In genomic region chr7:12674861-12675260, GRCh38 we compare ENCODE assay signal across 8 cellular contexts. TPM values are rescaled to one million over a fixed set of nuclear protein-coding genes. Genes with fewer than 3 reads are reported as not detected.
DNase-seq lines count a peak whose midpoint lies in the region; ATAC-seq and TF ChIP-seq lines count a peak whose summit lies in the region.

No MANE protein-coding gene starts in this region.

- H3K27ac ChIP-seq in Peyer's patch: no peak overlapping the region
- no peak overlapping the region for H3K27ac ChIP-seq in dorsolateral prefrontal cortex

- peak; percentile 24 for DNase-seq in activated CD8-positive, alpha-beta memory T cell treated with anti-CD3 and anti-CD28 coated beads, Interleukin-2, amount 50 U/mL, for 4 hours
- DNase-seq in activated CD8-positive, alpha-beta memory T cell treated with anti-CD3 and anti-CD28 coated beads for 24 hours: no peak
- DNase-seq in Peyer's patch (peak in 1 of 3 donors; percentile 54), dorsolateral prefrontal cortex (no peak), omental fat pad (ENCODE audit: low spot score) (no peak)

- intact Hi-C loops in dorsolateral prefrontal cortex (cut with DNase I): no loop called here

- H3K9me3 ChIP-seq in Peyer's patch: no peaks in the 10 kb centered on the region

- H3K4me3 ChIP-seq in Peyer's patch (no peak overlapping the region), dorsolateral prefrontal cortex (no peak overlapping the region)

- H3K4me1 ChIP-seq in Peyer's patch: no peaks in the 10 kb centered on the region

- no peaks in the 10 kb centered on the region for H3K36me3 ChIP-seq in Peyer's patch

- ATAC-seq in HG02763 (IDR thresholded peaks at IDR 0.05; ENCODE audit: unreplicated experiment) (peak; percentile 41), omental fat pad (ENCODE audit: low FRiP score) (peak; percentile 89), HG02571 (IDR thresholded peaks at IDR 0.05; ENCODE audit: unreplicated experiment) (no peak), HG03521 (IDR thresholded peaks at IDR 0.05; ENCODE audit: unreplicated experiment) (no peak)

- no peaks in the 10 kb centered on the region for H3K27me3 ChIP-seq in Peyer's patch
- no peaks in the 10 kb centered on the region for H3K27me3 ChIP-seq in dorsolateral prefrontal cortex

- TF ChIP-seq POLR2A in Peyer's patch (IDR thresholded peaks at IDR 0.05): no peak

- TF ChIP-seq CTCF in Peyer's patch (IDR thresholded peaks at IDR 0.05) (peak in 5 of 6 experiments; percentile 8 to 70 (median 45)), dorsolateral prefrontal cortex (IDR thresholded peaks at IDR 0.05 in 54 of 56, conservative IDR thresholded peaks at IDR 0.05 in 2 of 56; ENCODE audit: low read depth in 1 of 56, partially characterized antibody in 56 of 56) (peak in 32 of 56 donors; percentile 9 to 48 (median 18)), omental fat pad (IDR thresholded peaks at IDR 0.05) (no peak)

RNA-seq across cellular contexts. Expression of gene ARL4A, which starts 12.6 kb away (rescaled TPM):
- 100 to 1,000 TPM in 2 of 4 donors, 10 to 100 TPM in 2; 35.5 to 112 (median 85.6) TPM for total RNA-seq in Peyer's patch
- 10 to 100 TPM; 13.2 to 59.1 (median 33.1) TPM for total RNA-seq in dorsolateral prefrontal cortex
- 10 to 100 TPM; 37.2 to 60.2 (median 51.3) TPM for total RNA-seq in omental fat pad

Comparison
In these comparisons a context has a peak if more than half of its experiments do, and no peak if none do; other contexts are left out.
1. ATAC-seq: peak in HG02763 (single experiment) and omental fat pad (single experiment); none in HG02571 (single experiment) and HG03521 (single experiment).
2. CTCF ChIP-seq: peak in Peyer's patch (5 of 6) and dorsolateral prefrontal cortex (32 of 56); none in omental fat pad (0 of 3).